In genomic region chr5:14508046-14508445, GRCh38 we compare ENCODE assay signal across 1 cellular context.
TF ChIP-seq lines count a peak whose summit lies in the region.

No MANE protein-coding gene starts in this region.

TF ChIP-seq in GM23338, 12 proteins besides CTCF, POLR2A, EP300 and RAD21:
- TF ChIP-seq ZNF462 (CRISPR knock-in tag; IDR thresholded peaks at IDR 0.05) (no peak), STAT1 (IDR thresholded peaks at IDR 0.05; ENCODE audit: unreplicated experiment) (no peak), EZH2 (IDR thresholded peaks at IDR 0.05; ENCODE audit: low read depth, unreplicated experiment) (no peak), REST (IDR thresholded peaks at IDR 0.05; ENCODE audit: unreplicated experiment) (no peak), POLR2AphosphoS5 (IDR thresholded peaks at IDR 0.05; ENCODE audit: low read depth) (no peak), JUNB (IDR thresholded peaks at IDR 0.05; ENCODE audit: unreplicated experiment) (no peak), ETS1 (IDR thresholded peaks at IDR 0.05) (no peak), CREB1 (CRISPR knock-in tag; IDR thresholded peaks at IDR 0.05; ENCODE audit: low read depth) (no peak), ZNF114 (CRISPR knock-in tag; IDR thresholded peaks at IDR 0.05) (no peak), ZNF331 (CRISPR knock-in tag; IDR thresholded peaks at IDR 0.05; ENCODE audit: low read depth) (no peak), EZH2phosphoT487 (IDR thresholded peaks at IDR 0.05; ENCODE audit: unreplicated experiment) (no peak), NANOG (IDR thresholded peaks at IDR 0.05; ENCODE audit: borderline replicate concordance) (no peak)
